18 cellular contexts compared by ENCODE assay signal in genomic region chrX:111180750-111181240, GRCh38.
"Had no signal": no experiment of that assay in that cellular context is flagged by ENCODE, and none has a peak within 500 bp of the region (broad histone marks: within the 10 kb centered on the region; RNA-seq: fewer than 3 reads in every experiment).

No MANE protein-coding gene starts in this region.

- H3K27me3 Mint-ChIP-seq: activated T-helper 17 cell treated with anti-CD3 and anti-CD28 coated beads, Interleukin-2, amount 50 U/mL, for 72 hours; memory B cell; stimulated activated memory B cell treated with anti-CD40 and anti-IgM and Interleukin-4, amounts not matched to agents 10 μg/mL and 1 μg/mL and 100 μg/mL, for 72 hours had no signal

- H3K36me3 Mint-ChIP-seq: memory B cell; natural killer cell; stimulated activated memory B cell treated with anti-CD40 and anti-IgM and Interleukin-4, amounts not matched to agents 10 μg/mL and 1 μg/mL and 100 μg/mL, for 72 hours had no signal

- H3K9me3 Mint-ChIP-seq: activated naive CD4-positive, alpha-beta T cell treated with anti-CD3 and anti-CD28 coated beads for 36 hours; activated naive CD8-positive, alpha-beta T cell treated with anti-CD3 and anti-CD28 coated beads, Interleukin-2, amount 50 U/mL, for 24 hours; activated T-helper 17 cell treated with anti-CD3 and anti-CD28 coated beads, Interleukin-2, amount 50 U/mL, for 72 hours; memory B cell; stimulated activated memory B cell treated with anti-CD40 and anti-IgM and Interleukin-4, amounts not matched to agents 10 μg/mL and 1 μg/mL and 100 μg/mL, for 72 hours had no signal

- H3K4me3 Mint-ChIP-seq: activated naive CD4-positive, alpha-beta T cell treated with anti-CD3 and anti-CD28 coated beads for 36 hours; activated naive CD8-positive, alpha-beta T cell treated with anti-CD3 and anti-CD28 coated beads, Interleukin-2, amount 50 U/mL, for 24 hours; activated T-helper 17 cell treated with anti-CD3 and anti-CD28 coated beads, Interleukin-2, amount 50 U/mL, for 72 hours; memory B cell; natural killer cell; stimulated activated memory B cell treated with anti-CD40 and anti-IgM and Interleukin-4, amounts not matched to agents 10 μg/mL and 1 μg/mL and 100 μg/mL, for 72 hours had no signal

- DNase-seq: activated CD4-positive, alpha-beta T cell treated with anti-CD3 and anti-CD28 coated beads for 1 hour; activated CD4-positive, alpha-beta T cell treated with anti-CD3 and anti-CD28 coated beads, Interleukin-2, amount 50 U/mL, for 48 hours; activated naive CD4-positive, alpha-beta T cell treated with anti-CD3 and anti-CD28 coated beads for 36 hours; activated naive CD8-positive, alpha-beta T cell treated with anti-CD3 and anti-CD28 coated beads, Interleukin-2, amount 50 U/mL, for 24 hours; dorsolateral prefrontal cortex; hypothalamus; left ventricle myocardium superior; natural killer cell; nucleus accumbens; stimulated activated CD4-positive, alpha-beta T cell treated with anti-CD3 and anti-CD28 coated beads, Interleukin-2, amount 100 ng/mL, for 48 hours had no signal

- H3K27ac Mint-ChIP-seq: activated naive CD4-positive, alpha-beta T cell treated with anti-CD3 and anti-CD28 coated beads for 36 hours; activated naive CD8-positive, alpha-beta T cell treated with anti-CD3 and anti-CD28 coated beads, Interleukin-2, amount 50 U/mL, for 24 hours; activated T-helper 17 cell treated with anti-CD3 and anti-CD28 coated beads, Interleukin-2, amount 50 U/mL, for 72 hours; memory B cell; natural killer cell; stimulated activated memory B cell treated with anti-CD40 and anti-IgM and Interleukin-4, amounts not matched to agents 10 μg/mL and 1 μg/mL and 100 μg/mL, for 72 hours had no signal

- ATAC-seq: activated naive CD8-positive, alpha-beta T cell treated with anti-CD3 and anti-CD28 coated beads, Interleukin-2, amount 50 U/mL, for 24 hours; activated T-helper 17 cell treated with anti-CD3 and anti-CD28 coated beads, Interleukin-2, amount 50 U/mL, for 72 hours; esophagus mucosa; left ventricle myocardium superior; natural killer cell; stimulated activated memory B cell treated with anti-CD40 and anti-IgM and Interleukin-4, amounts not matched to agents 10 μg/mL and 1 μg/mL and 100 μg/mL, for 72 hours had no signal

- H3K9me3 ChIP-seq: right atrium auricular region, tibial nerve, uterus had no signal

- H3K27ac ChIP-seq: cardiac muscle cell, right atrium auricular region, tibial nerve, uterus had no signal

- H3K27me3 ChIP-seq: cardiac muscle cell, right atrium auricular region had no signal

- H3K4me3 ChIP-seq: cardiac muscle cell, dorsolateral prefrontal cortex, right atrium auricular region, tibial nerve, uterus had no signal

- H3K4me1 Mint-ChIP-seq: activated naive CD8-positive, alpha-beta T cell treated with anti-CD3 and anti-CD28 coated beads, Interleukin-2, amount 50 U/mL, for 24 hours; activated T-helper 17 cell treated with anti-CD3 and anti-CD28 coated beads, Interleukin-2, amount 50 U/mL, for 72 hours; natural killer cell; stimulated activated memory B cell treated with anti-CD40 and anti-IgM and Interleukin-4, amounts not matched to agents 10 μg/mL and 1 μg/mL and 100 μg/mL, for 72 hours had no signal

- H3K4me1 ChIP-seq: right atrium auricular region, tibial nerve, uterus had no signal

- H3K36me3 ChIP-seq: cardiac muscle cell, right atrium auricular region, tibial nerve, uterus had no signal
